Comparison of ENCODE assay signal across 15 cellular contexts in the genomic region with DNA sequence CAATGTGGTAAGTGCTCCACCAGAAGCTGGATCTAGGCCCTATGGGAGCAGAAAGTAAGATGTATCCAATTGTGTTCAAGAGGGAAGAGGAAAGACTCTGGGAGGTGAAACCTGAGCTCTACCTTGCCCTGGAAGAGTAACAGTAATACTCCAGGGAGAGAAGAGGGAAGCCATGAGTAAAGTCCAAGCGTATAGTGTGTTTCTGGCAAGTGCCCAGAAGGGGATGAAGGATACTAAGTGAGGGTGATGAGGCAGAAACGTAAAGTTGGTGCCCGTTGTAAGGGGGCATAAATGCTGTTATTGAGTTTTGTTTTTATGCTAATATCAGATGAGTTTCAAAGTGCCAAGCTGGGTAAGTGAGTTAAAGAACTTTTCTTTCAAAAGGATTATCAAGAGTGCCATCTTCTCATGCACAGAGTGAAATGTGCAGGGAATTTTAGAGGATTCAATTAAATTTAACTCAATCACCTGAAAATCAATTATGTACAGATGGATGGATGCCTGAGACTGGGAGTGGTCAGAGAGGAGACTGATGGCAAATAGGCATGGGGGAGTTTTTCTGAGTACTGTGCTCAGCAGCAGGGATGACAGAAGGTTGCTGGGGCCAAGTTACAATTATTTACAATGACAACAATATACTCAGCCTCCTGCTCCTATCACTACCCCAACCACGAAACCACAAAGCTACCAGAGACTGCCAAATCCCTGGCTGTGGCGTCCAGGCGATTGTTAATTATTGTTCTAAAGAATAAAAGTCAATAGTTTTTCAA.
DNase-seq lines count a peak whose midpoint lies in the region; ATAC-seq and TF ChIP-seq lines count a peak whose summit lies in the region.
"Had no signal": no experiment of that assay in that cellular context is flagged by ENCODE, and none has a peak within 500 bp of the region (broad histone marks: within the 10 kb centered on the region; RNA-seq: fewer than 3 reads in every experiment).

No MANE protein-coding gene starts in this region.

- H3K27ac ChIP-seq in layer of hippocampus (ENCODE audit: low read depth, low read length), result peak overlapping the region; percentile 10
- H3K27ac ChIP-seq: colonic mucosa, esophagus muscularis mucosa had no signal

- peak; percentile 36 for DNase-seq in DMS153 treated with DMSO at 0.1 percent for 48 hours (lab: John Stamatoyannopoulos, UW; ENCODE audit: unreplicated experiment)
- peak; percentile 95 for DNase-seq in NCI-H2029 treated with DMSO at 0.1 percent for 48 hours (lab: John Stamatoyannopoulos, UW)
- peak; percentile 70 for DNase-seq in astrocyte of the cerebellum (ENCODE audit: low read depth)
- no peak for DNase-seq in iPS-NIHi11 (ENCODE audit: low spot score)
- no peak for DNase-seq in GF-D8 (lab: John Stamatoyannopoulos, UW)
- DNase-seq: activated CD4-positive, CD25-positive, alpha-beta regulatory T cell treated with anti-CD3 and anti-CD28 coated beads, Interleukin-2, amount 50 U/mL, for 72 hours; activated CD8-positive, alpha-beta memory T cell treated with anti-CD3 and anti-CD28 coated beads, Interleukin-2, amount 50 U/mL, for 48 hours; activated naive CD8-positive, alpha-beta T cell treated with anti-CD3 and anti-CD28 coated beads, Interleukin-2, amount 10 ng/mL, durations not matched to agents 7 days and 5 days; colonic mucosa; NCI-H2081; small intestine had no signal

- H3K27me3 ChIP-seq in layer of hippocampus (ENCODE audit: control insufficient read depth, insufficient read depth, low read length), result no peaks in the 10 kb centered on the region
- H3K27me3 ChIP-seq: colonic mucosa, esophagus muscularis mucosa had no signal

- H3K4me3 ChIP-seq in astrocyte of the cerebellum (ENCODE audit: low read depth, low read length), result no peak overlapping the region
- H3K4me3 ChIP-seq: colonic mucosa, esophagus muscularis mucosa had no signal

- ATAC-seq in GM18502 (IDR thresholded peaks at IDR 0.05; ENCODE audit: poor library complexity, unreplicated experiment), result no peak
- no peak for ATAC-seq in GM21423 (IDR thresholded peaks at IDR 0.05; ENCODE audit: unreplicated experiment)

- in situ Hi-C loops in astrocyte of the cerebellum (cut with HindIII; ENCODE audit: low sequenced_read_pairs), result no loop called here

- no peak for TF ChIP-seq CTCF in astrocyte of the cerebellum (IDR thresholded peaks at IDR 0.05; ENCODE audit: low read depth, low read length, missing control alignments)

Comparison
In these comparisons a context has a peak if more than half of its experiments do, and no peak if none do; other contexts are left out.
1. DNase-seq: peak in DMS153 treated with DMSO at 0.1 percent for 48 hours (single experiment), NCI-H2029 treated with DMSO at 0.1 percent for 48 hours (single experiment) and astrocyte of the cerebellum (single experiment); none in iPS-NIHi11 (single experiment) and GF-D8 (single experiment).